ENCODE assay signal across 9 cellular contexts in the genomic region with DNA sequence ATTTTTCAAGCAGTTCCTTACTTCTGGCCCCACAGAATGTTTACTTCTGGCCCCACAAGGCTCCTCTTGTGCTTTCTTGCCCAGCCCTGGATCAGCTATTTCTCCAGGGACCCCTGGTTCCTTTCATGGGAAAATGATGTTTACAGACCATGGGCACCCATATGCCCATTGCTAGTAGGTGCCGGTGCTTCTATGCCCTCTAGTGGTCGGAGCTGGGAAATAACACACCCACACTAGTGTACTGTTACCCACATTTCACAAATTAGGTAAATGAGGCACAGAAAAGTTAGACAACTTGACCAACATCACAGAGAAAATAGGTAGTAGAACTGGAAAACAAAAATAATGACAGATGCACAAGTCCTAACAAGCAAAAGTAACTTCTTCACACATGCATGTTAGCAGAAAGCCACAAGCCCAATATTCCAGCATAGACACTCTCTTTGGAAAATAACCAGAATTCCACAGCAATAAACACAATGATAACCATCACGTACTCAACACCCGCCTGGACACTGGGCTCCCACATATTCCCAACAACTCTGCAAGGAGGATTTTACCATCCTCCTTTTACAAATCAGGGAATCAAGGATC. TPM values are rescaled to one million over a fixed set of nuclear protein-coding genes. Genes with fewer than 3 reads are reported as not detected.
DNase-seq lines count a peak whose midpoint lies in the region; ATAC-seq and TF ChIP-seq lines count a peak whose summit lies in the region.
"Had no signal": no experiment of that assay in that cellular context is flagged by ENCODE, and none has a peak within 500 bp of the region (broad histone marks: within the 10 kb centered on the region; RNA-seq: fewer than 3 reads in every experiment).

No MANE protein-coding gene starts in this region.

- no peaks in the 10 kb centered on the region for H3K9me3 Mint-ChIP-seq in activated naive CD8-positive, alpha-beta T cell treated with anti-CD3 and anti-CD28 coated beads for 36 hours

- H2AFZ ChIP-seq in SU-DHL-6 (ENCODE audit: low read depth, low read length, severe bottlenecking) = no peak overlapping the region

- H3K27me3 ChIP-seq in SU-DHL-6 (ENCODE audit: low read length) = no peaks in the 10 kb centered on the region

- peak; percentile 83 for TF ChIP-seq CTCF in SU-DHL-6 (IDR thresholded peaks at IDR 0.05; ENCODE audit: insufficient read depth, low read length, poor library complexity, severe bottlenecking)

- no peaks in the 10 kb centered on the region for H4K20me1 ChIP-seq in SU-DHL-6 (ENCODE audit: low read depth, low read length)

- H3K36me3 Mint-ChIP-seq in activated naive CD8-positive, alpha-beta T cell treated with anti-CD3 and anti-CD28 coated beads for 36 hours = no peaks in the 10 kb centered on the region

- no peaks in the 10 kb centered on the region for H3K9me2 ChIP-seq in SU-DHL-6 (replicated peaks; ENCODE audit: insufficient read depth, low read length)

- no peak overlapping the region for H3K4me3 ChIP-seq in SU-DHL-6 (ENCODE audit: insufficient read depth, low read length, poor library complexity, severe bottlenecking)

- H3K4me1 Mint-ChIP-seq in activated naive CD8-positive, alpha-beta T cell treated with anti-CD3 and anti-CD28 coated beads for 36 hours = peaks cover 3% of the 10 kb centered on the region

- H3K27ac ChIP-seq in SU-DHL-6 (ENCODE audit: low read depth, low read length) = no peak overlapping the region

- no peak for ATAC-seq in HG03175 (IDR thresholded peaks at IDR 0.05; ENCODE audit: unreplicated experiment)

- no peaks in the 10 kb centered on the region for H3K79me2 ChIP-seq in SU-DHL-6 (ENCODE audit: insufficient read depth, low read length)

- no peak for TF ChIP-seq EP300 in Ishikawa (IDR thresholded peaks at IDR 0.05; ENCODE audit: borderline replicate concordance)

- peak; percentile 64 for DNase-seq in D341Med (ENCODE audit: low spot score)
- peak; percentile 58 for DNase-seq in activated naive CD8-positive, alpha-beta T cell treated with anti-CD3 and anti-CD28 coated beads for 36 hours
- peak; percentile 26 for DNase-seq in iPS-NIHi11 (ENCODE audit: low spot score)
- peak; percentile 59 for DNase-seq in stimulated activated CD4-positive, alpha-beta T cell treated with anti-CD3 and anti-CD28 coated beads, Interleukin-2, amount 100 ng/mL, for 4 hours (ENCODE audit: low read depth)
- DNase-seq in NCI-H128 (lab: John Stamatoyannopoulos, UW; ENCODE audit: unreplicated experiment) = no peak

- no peak overlapping the region for H3K9ac ChIP-seq in SU-DHL-6 (ENCODE audit: low read length)

- peaks cover 48% of the 10 kb centered on the region for H3K27me3 Mint-ChIP-seq in activated naive CD8-positive, alpha-beta T cell treated with anti-CD3 and anti-CD28 coated beads for 36 hours

- no peak overlapping the region for H3K4me3 Mint-ChIP-seq in activated naive CD8-positive, alpha-beta T cell treated with anti-CD3 and anti-CD28 coated beads for 36 hours

- peak; percentile 39; the same call in 1 of the 2 replicates for TF ChIP-seq RAD21 in Ishikawa (IDR thresholded peaks at IDR 0.05; ENCODE audit: low read depth)

- H3K4me2 ChIP-seq in SU-DHL-6 (ENCODE audit: low read depth, low read length, poor library complexity, severe bottlenecking) = no peak overlapping the region

- H3F3A ChIP-seq in SU-DHL-6 (ENCODE audit: insufficient read depth) = no peaks in the 10 kb centered on the region

- no peaks in the 10 kb centered on the region for H3K36me3 ChIP-seq in SU-DHL-6 (ENCODE audit: low read length)

- no peaks in the 10 kb centered on the region for H3K9me3 ChIP-seq in SU-DHL-6 (ENCODE audit: insufficient read depth, low read length)

- no peak overlapping the region for H3K27ac Mint-ChIP-seq in activated naive CD8-positive, alpha-beta T cell treated with anti-CD3 and anti-CD28 coated beads for 36 hours

TF ChIP-seq in Ishikawa, 13 proteins besides CTCF, POLR2A, EP300 and RAD21:
- TF ChIP-seq FOXM1 (IDR thresholded peaks at IDR 0.05; ENCODE audit: borderline replicate concordance, low read depth) (no peak), TCF12 (IDR thresholded peaks at IDR 0.05; ENCODE audit: low read depth) (no peak), TAF1 (IDR thresholded peaks at IDR 0.05; ENCODE audit: low read depth) (no peak), YY1 (IDR thresholded peaks at IDR 0.05; ENCODE audit: low read depth) (no peak), TEAD4 (IDR thresholded peaks at IDR 0.05) (no peak), EGR1 (IDR thresholded peaks at IDR 0.05) (no peak), NFIC (IDR thresholded peaks at IDR 0.05) (no peak), CEBPB (IDR thresholded peaks at IDR 0.05) (no peak), ZBTB7A (IDR thresholded peaks at IDR 0.05; ENCODE audit: low read depth) (no peak), CREB1 (IDR thresholded peaks at IDR 0.05; ENCODE audit: low read depth) (no peak)
- TF ChIP-seq, protein P1, sequence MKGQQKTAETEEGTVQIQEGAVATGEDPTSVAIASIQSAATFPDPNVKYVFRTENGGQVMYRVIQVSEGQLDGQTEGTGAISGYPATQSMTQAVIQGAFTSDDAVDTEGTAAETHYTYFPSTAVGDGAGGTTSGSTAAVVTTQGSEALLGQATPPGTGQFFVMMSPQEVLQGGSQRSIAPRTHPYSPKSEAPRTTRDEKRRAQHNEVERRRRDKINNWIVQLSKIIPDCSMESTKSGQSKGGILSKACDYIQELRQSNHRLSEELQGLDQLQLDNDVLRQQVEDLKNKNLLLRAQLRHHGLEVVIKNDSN (IDR thresholded peaks at IDR 0.05) = no peak
- TF ChIP-seq, protein P2, sequence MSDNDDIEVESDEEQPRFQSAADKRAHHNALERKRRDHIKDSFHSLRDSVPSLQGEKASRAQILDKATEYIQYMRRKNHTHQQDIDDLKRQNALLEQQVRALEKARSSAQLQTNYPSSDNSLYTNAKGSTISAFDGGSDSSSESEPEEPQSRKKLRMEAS (IDR thresholded peaks at IDR 0.05) = no peak
- TF ChIP-seq, protein P3, sequence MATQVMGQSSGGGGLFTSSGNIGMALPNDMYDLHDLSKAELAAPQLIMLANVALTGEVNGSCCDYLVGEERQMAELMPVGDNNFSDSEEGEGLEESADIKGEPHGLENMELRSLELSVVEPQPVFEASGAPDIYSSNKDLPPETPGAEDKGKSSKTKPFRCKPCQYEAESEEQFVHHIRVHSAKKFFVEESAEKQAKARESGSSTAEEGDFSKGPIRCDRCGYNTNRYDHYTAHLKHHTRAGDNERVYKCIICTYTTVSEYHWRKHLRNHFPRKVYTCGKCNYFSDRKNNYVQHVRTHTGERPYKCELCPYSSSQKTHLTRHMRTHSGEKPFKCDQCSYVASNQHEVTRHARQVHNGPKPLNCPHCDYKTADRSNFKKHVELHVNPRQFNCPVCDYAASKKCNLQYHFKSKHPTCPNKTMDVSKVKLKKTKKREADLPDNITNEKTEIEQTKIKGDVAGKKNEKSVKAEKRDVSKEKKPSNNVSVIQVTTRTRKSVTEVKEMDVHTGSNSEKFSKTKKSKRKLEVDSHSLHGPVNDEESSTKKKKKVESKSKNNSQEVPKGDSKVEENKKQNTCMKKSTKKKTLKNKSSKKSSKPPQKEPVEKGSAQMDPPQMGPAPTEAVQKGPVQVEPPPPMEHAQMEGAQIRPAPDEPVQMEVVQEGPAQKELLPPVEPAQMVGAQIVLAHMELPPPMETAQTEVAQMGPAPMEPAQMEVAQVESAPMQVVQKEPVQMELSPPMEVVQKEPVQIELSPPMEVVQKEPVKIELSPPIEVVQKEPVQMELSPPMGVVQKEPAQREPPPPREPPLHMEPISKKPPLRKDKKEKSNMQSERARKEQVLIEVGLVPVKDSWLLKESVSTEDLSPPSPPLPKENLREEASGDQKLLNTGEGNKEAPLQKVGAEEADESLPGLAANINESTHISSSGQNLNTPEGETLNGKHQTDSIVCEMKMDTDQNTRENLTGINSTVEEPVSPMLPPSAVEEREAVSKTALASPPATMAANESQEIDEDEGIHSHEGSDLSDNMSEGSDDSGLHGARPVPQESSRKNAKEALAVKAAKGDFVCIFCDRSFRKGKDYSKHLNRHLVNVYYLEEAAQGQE (IDR thresholded peaks at IDR 0.05; ENCODE audit: low read depth) = no peak
TF ChIP-seq in Ishikawa: peak in this region for 0.

RNA-seq across cellular contexts. Expression of a gene that starts 1.3 kb away (rescaled TPM):
- not detected for total RNA-seq in activated naive CD8-positive, alpha-beta T cell treated with anti-CD3 and anti-CD28 coated beads for 36 hours
- total RNA-seq: T-helper 1 cell treated with Interleukin-12 subunit alpha and Interleukin-12 subunit beta and Interleukin-4 antibody, amounts not matched to agents 30 ng/mL and 1 ng/mL, for 36 hours had no signal

RNA-seq across cellular contexts. Expression of a gene that starts 42.4 kb away (rescaled TPM):
- not detected for total RNA-seq in activated naive CD8-positive, alpha-beta T cell treated with anti-CD3 and anti-CD28 coated beads for 36 hours
- total RNA-seq: T-helper 1 cell treated with Interleukin-12 subunit alpha and Interleukin-12 subunit beta and Interleukin-4 antibody, amounts not matched to agents 30 ng/mL and 1 ng/mL, for 36 hours had no signal

RNA-seq across cellular contexts. Expression of a gene that starts 45.6 kb away (rescaled TPM):
- total RNA-seq in activated naive CD8-positive, alpha-beta T cell treated with anti-CD3 and anti-CD28 coated beads for 36 hours = not detected
- total RNA-seq: T-helper 1 cell treated with Interleukin-12 subunit alpha and Interleukin-12 subunit beta and Interleukin-4 antibody, amounts not matched to agents 30 ng/mL and 1 ng/mL, for 36 hours had no signal
